25 cellular contexts compared by ENCODE assay signal in the genomic region with DNA sequence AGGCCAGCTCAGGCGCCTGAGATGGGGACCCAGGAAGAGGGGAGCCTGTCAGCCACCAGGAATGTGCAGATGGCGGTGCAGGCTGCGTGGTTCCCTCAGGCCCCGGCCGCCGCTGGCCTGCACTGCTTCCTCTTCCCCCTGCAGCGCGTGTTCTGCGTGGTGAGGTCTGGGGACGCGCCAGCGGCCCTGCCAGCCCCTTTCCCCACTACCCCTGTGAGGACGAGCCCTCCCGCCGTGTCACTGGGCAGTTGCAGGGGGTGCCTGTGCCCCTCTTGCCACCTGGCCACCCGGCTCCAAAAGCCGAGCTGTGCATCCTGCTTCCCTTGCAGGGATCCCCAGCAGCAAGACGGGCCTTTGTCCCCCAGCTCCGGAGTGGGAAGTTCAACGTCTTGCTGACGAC. TPM values are rescaled to one million over a fixed set of nuclear protein-coding genes. Genes with fewer than 3 reads are reported as not detected.
DNase-seq lines count a peak whose midpoint lies in the region; ATAC-seq and TF ChIP-seq lines count a peak whose summit lies in the region.
"Had no signal": no experiment of that assay in that cellular context is flagged by ENCODE, and none has a peak within 500 bp of the region (broad histone marks: within the 10 kb centered on the region; RNA-seq: fewer than 3 reads in every experiment).

No MANE protein-coding gene starts in this region.

- H3K4me1 ChIP-seq in BLaER1 treated with 17β-estradiol and CSF1 and Interleukin-3, amounts not matched to agents 10 nM and 100 nM: peaks cover 24 to 99% (median 95%) of the 10 kb centered on the region in 10 experiments; a peak in 19 of 20 replicates
- peaks cover 12% of the 10 kb centered on the region for H3K4me1 ChIP-seq in hepatocyte (ENCODE audit: insufficient read depth)
- H3K4me1 ChIP-seq: A549 had no signal

- 98% methylated on average over 20 of the region's 21 CpGs for WGBS in hepatocyte (ENCODE audit: low lambda C conversion rate, missing lambda C conversion rate)

- CTCF ChIA-PET in RWPE1 (lab: Yijun Ruan, JAX): interaction anchor here (1.9 kb wide), 1 partner anchor 83 kb away, joined by 10 read pairs; no protein-coding TSS in a partner anchor

- H3K4me2 ChIP-seq in BLaER1 treated with 17β-estradiol and CSF1 and Interleukin-3, amounts not matched to agents 10 nM and 100 nM: peak overlapping the region in 8 of 11 experiments; percentile 62 to 87 (median 78); a peak in 14 of 22 replicates
- no peak overlapping the region for H3K4me2 ChIP-seq in hepatocyte
- H3K4me2 ChIP-seq: A549 had no signal

- H3K4me3 ChIP-seq in BLaER1 treated with 17β-estradiol and CSF1 and Interleukin-3, amounts not matched to agents 10 nM and 100 nM: no peak overlapping the region; a peak in 1 of 20 replicates
- no peak overlapping the region for H3K4me3 ChIP-seq in hepatocyte
- H3K4me3 ChIP-seq: A549 had no signal

- peak overlapping the region; percentile 87 for H3K27ac Mint-ChIP-seq in stimulated activated effector memory CD8-positive, alpha-beta T cell treated with anti-CD3 and anti-CD28 coated beads, Interleukin-12 subunit alpha, Interleukin-12 subunit beta, amount 100 ng/mL, for 72 hours
- H3K27ac Mint-ChIP-seq: CD8-positive, alpha-beta T cell had no signal

- H3K9me3 ChIP-seq in BLaER1 treated with 17β-estradiol and CSF1 and Interleukin-3, amounts not matched to agents 10 nM and 100 nM (replicated peaks in 1 of 11): peaks cover 0 to 10% (median 0%) of the 10 kb centered on the region in 11 experiments; a peak in 2 of 22 replicates
- H3K9me3 ChIP-seq in hepatocyte (ENCODE audit: low read depth): no peaks in the 10 kb centered on the region
- H3K9me3 ChIP-seq: A549 had no signal

- no peaks in the 10 kb centered on the region for H3K4me1 Mint-ChIP-seq in stimulated activated effector memory CD8-positive, alpha-beta T cell treated with anti-CD3 and anti-CD28 coated beads, Interleukin-12 subunit alpha, Interleukin-12 subunit beta, amount 100 ng/mL, for 72 hours

- H3K79me2 ChIP-seq in hepatocyte: no peaks in the 10 kb centered on the region

- DNase-seq in RWPE1 (ENCODE audit: low spot score): no peak
- DNase-seq in hepatocyte (ENCODE audit: low spot score): no peak
- no peak for DNase-seq in stimulated activated effector memory CD8-positive, alpha-beta T cell treated with anti-CD3 and anti-CD28 coated beads, Interleukin-12 subunit alpha, Interleukin-12 subunit beta, amount 100 ng/mL, for 72 hours (ENCODE audit: low spot score in 2 of 2)
- no peak for DNase-seq in GM10266 (ENCODE audit: extremely low spot score)
- DNase-seq in omental fat pad (ENCODE audit: low spot score): no peak
- DNase-seq: AML-193; CD8-positive, alpha-beta T cell; DMS79 treated with DMSO at 0.1 percent for 48 hours; Kasumi-1; MV-4-11; NCI-H1105 treated with DMSO at 0.1 percent for 48 hours; NCI-H146; NCI-H1930; NCI-H2107; NCI-H446; NCI-H526; NCI-H82; NK-92 treated with Interleukin-12 subunit alpha and Interleukin-12 subunit beta, amount 100 ng/mL, for 24 hours; RPMI8226; SHP77 had no signal

- H4K20me1 ChIP-seq in BLaER1 treated with 17β-estradiol and CSF1 and Interleukin-3, amounts not matched to agents 10 nM and 100 nM: peaks cover 29 to 100% (median 100%) of the 10 kb centered on the region in 11 experiments; a peak in 21 of 22 replicates
- H4K20me1 ChIP-seq in hepatocyte (ENCODE audit: insufficient read depth, poor library complexity, severe bottlenecking): no peaks in the 10 kb centered on the region

- POLR2A ChIA-PET in RWPE1 (lab: Yijun Ruan, JAX; ENCODE audit: low non-redundant PET): no interaction called here

- no peaks in the 10 kb centered on the region for H3K27me3 ChIP-seq in BLaER1 treated with 17β-estradiol and CSF1 and Interleukin-3, amounts not matched to agents 10 nM and 100 nM
- H3K27me3 ChIP-seq in hepatocyte: no peaks in the 10 kb centered on the region

- no peak for ATAC-seq in stimulated activated effector memory CD8-positive, alpha-beta T cell treated with anti-CD3 and anti-CD28 coated beads, Interleukin-12 subunit alpha, Interleukin-12 subunit beta, amount 100 ng/mL, for 72 hours
- ATAC-seq in omental fat pad (ENCODE audit: low FRiP score) (no peak), HG02840 (IDR thresholded peaks at IDR 0.05; ENCODE audit: low FRiP score, unreplicated experiment) (no peak)
- ATAC-seq: A549; CD8-positive, alpha-beta T cell; HepG2 had no signal

- no peak overlapping the region for H2AFZ ChIP-seq in hepatocyte

- peaks cover 92% of the 10 kb centered on the region for H3K36me3 Mint-ChIP-seq in stimulated activated effector memory CD8-positive, alpha-beta T cell treated with anti-CD3 and anti-CD28 coated beads, Interleukin-12 subunit alpha, Interleukin-12 subunit beta, amount 100 ng/mL, for 72 hours

- H3K4me3 Mint-ChIP-seq in stimulated activated effector memory CD8-positive, alpha-beta T cell treated with anti-CD3 and anti-CD28 coated beads, Interleukin-12 subunit alpha, Interleukin-12 subunit beta, amount 100 ng/mL, for 72 hours: no peak overlapping the region
- H3K4me3 Mint-ChIP-seq: CD8-positive, alpha-beta T cell had no signal

- H3K9me3 Mint-ChIP-seq in stimulated activated effector memory CD8-positive, alpha-beta T cell treated with anti-CD3 and anti-CD28 coated beads, Interleukin-12 subunit alpha, Interleukin-12 subunit beta, amount 100 ng/mL, for 72 hours: no peaks in the 10 kb centered on the region
- H3K9me3 Mint-ChIP-seq: CD8-positive, alpha-beta T cell had no signal

- peak overlapping the region in 1 of 11 experiments; percentile 31; a peak in 2 of 22 replicates for H3K27ac ChIP-seq in BLaER1 treated with 17β-estradiol and CSF1 and Interleukin-3, amounts not matched to agents 10 nM and 100 nM
- peak overlapping the region; percentile 27; the same call in 1 of the 2 replicates for H3K27ac ChIP-seq in RWPE1
- H3K27ac ChIP-seq in hepatocyte: peak overlapping the region; percentile 92
- H3K27ac ChIP-seq: A549, C4-2B had no signal

- H3K9me2 ChIP-seq in hepatocyte (replicated peaks; ENCODE audit: insufficient read depth): no peaks in the 10 kb centered on the region

- TF ChIP-seq CTCF in RWPE1 (conservative IDR thresholded peaks at IDR 0.05; ENCODE audit: low read depth) (no peak), hepatocyte (IDR thresholded peaks at IDR 0.05; ENCODE audit: poor library complexity) (no peak), GM10266 (IDR thresholded peaks at IDR 0.05; ENCODE audit: control insufficient read depth, insufficient read depth, low read depth, missing control alignments) (no peak), omental fat pad (IDR thresholded peaks at IDR 0.05) (no peak)

- peaks cover 90 to 100% (median 99%) of the 10 kb centered on the region in 11 experiments for H3K36me3 ChIP-seq in BLaER1 treated with 17β-estradiol and CSF1 and Interleukin-3, amounts not matched to agents 10 nM and 100 nM
- H3K36me3 ChIP-seq in hepatocyte (replicated peaks; ENCODE audit: insufficient read depth, low read depth): no peaks in the 10 kb centered on the region

- peak overlapping the region in 3 of 11 experiments; percentile 9 to 43 (median 10); a peak in 3 of 22 replicates for H3K9ac ChIP-seq in BLaER1 treated with 17β-estradiol and CSF1 and Interleukin-3, amounts not matched to agents 10 nM and 100 nM

RNA-seq across cellular contexts. Expression of a gene that starts 58.4 kb away (rescaled TPM):
- 36.9 and 80.7 TPM in 2 replicates for total RNA-seq in hepatocyte
- polyA plus RNA-seq in hepatocyte: 93.4 and 108 TPM in 2 replicates
- total RNA-seq in omental fat pad: 10 to 100 TPM; 42.4 to 89.9 (median 57.8) TPM
